ENCODE assay signal across 15 cellular contexts in the genomic region with DNA sequence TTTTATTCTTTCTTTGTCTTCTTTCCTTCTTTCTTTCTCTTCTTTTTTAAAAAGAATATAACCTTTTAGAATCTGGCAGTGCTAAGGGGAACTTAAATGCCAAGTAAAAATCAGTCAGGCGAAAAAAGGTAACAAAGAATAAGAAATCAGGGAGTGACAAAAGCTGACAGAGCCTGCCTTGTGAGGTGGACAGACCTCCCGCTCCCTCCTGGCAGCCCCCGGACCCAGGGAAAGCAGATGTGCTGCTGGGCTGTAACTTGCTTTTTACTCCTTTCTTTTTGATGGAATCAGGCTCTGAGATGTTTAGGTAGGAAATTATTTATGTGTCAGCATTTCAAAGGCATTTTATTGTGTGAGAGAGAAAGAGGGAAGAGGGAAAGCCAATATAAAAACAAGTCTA.
"Had no signal": no experiment of that assay in that cellular context is flagged by ENCODE, and none has a peak within 500 bp of the region (broad histone marks: within the 10 kb centered on the region; RNA-seq: fewer than 3 reads in every experiment).

No MANE protein-coding gene starts in this region.

- H3K27me3 ChIP-seq: brain microvascular endothelial cell, esophagus muscularis mucosa, right atrium auricular region, thyroid gland had no signal

- H3K9me3 Mint-ChIP-seq: activated CD4-positive, alpha-beta T cell treated with anti-CD3 and anti-CD28 coated beads, Interleukin-2, amount 10 ng/mL, durations not matched to agents 24 days and 14 days; activated T-helper 1 cell treated with anti-CD3 and anti-CD28 coated beads, Interleukin-12 subunit alpha, Interleukin-12 subunit beta, Interleukin-2, Interleukin-4 antibody, amounts not matched to agents 30 ng/mL and 10 ng/mL and 1 ng/mL, durations not matched to agents 14 hours and 24 hours and 36 hours; T-helper 1 cell treated with Interleukin-12 subunit alpha and Interleukin-12 subunit beta and Interleukin-4 antibody, amounts not matched to agents 30 μg/mL and 1 μg/mL, for 36 hours; WTC11 had no signal

- H3K4me3 Mint-ChIP-seq: activated CD4-positive, alpha-beta T cell treated with anti-CD3 and anti-CD28 coated beads, Interleukin-2, amount 10 ng/mL, durations not matched to agents 24 days and 14 days; activated T-helper 1 cell treated with anti-CD3 and anti-CD28 coated beads, Interleukin-12 subunit alpha, Interleukin-12 subunit beta, Interleukin-2, Interleukin-4 antibody, amounts not matched to agents 30 ng/mL and 10 ng/mL and 1 ng/mL, durations not matched to agents 14 hours and 24 hours and 36 hours; T-helper 1 cell treated with Interleukin-12 subunit alpha and Interleukin-12 subunit beta and Interleukin-4 antibody, amounts not matched to agents 30 μg/mL and 1 μg/mL, for 36 hours; WTC11 had no signal

- H3K4me1 Mint-ChIP-seq: WTC11 had no signal

- H3K9me3 ChIP-seq: esophagus muscularis mucosa, right atrium auricular region, thyroid gland had no signal

- ATAC-seq: left lobe of liver, WTC11 had no signal

- H3K4me3 ChIP-seq: esophagus muscularis mucosa, right atrium auricular region, skin epidermis, thyroid gland had no signal

- H3K27me3 Mint-ChIP-seq: activated CD4-positive, alpha-beta T cell treated with anti-CD3 and anti-CD28 coated beads, Interleukin-2, amount 10 ng/mL, durations not matched to agents 24 days and 14 days had no signal

- H3K4me1 ChIP-seq: esophagus muscularis mucosa, right atrium auricular region, thyroid gland had no signal

- DNase-seq: activated CD4-positive, alpha-beta T cell treated with anti-CD3 and anti-CD28 coated beads, Interleukin-2, amount 10 ng/mL, durations not matched to agents 24 days and 14 days; activated naive CD4-positive, alpha-beta T cell treated with Interleukin-2 at 50 U/mL for 16 hours; amniotic stem cell; brain microvascular endothelial cell; mammary epithelial cell; SHP77; stimulated activated CD4-positive, alpha-beta T cell treated with anti-CD3 and anti-CD28 coated beads, Interleukin-4, amount 100 ng/mL, for 4 hours; thyroid gland had no signal

- H3K27ac ChIP-seq: brain microvascular endothelial cell, esophagus muscularis mucosa, right atrium auricular region, skin epidermis, thyroid gland had no signal

- H3K27ac Mint-ChIP-seq: activated CD4-positive, alpha-beta T cell treated with anti-CD3 and anti-CD28 coated beads, Interleukin-2, amount 10 ng/mL, durations not matched to agents 24 days and 14 days; activated T-helper 1 cell treated with anti-CD3 and anti-CD28 coated beads, Interleukin-12 subunit alpha, Interleukin-12 subunit beta, Interleukin-2, Interleukin-4 antibody, amounts not matched to agents 30 ng/mL and 10 ng/mL and 1 ng/mL, durations not matched to agents 14 hours and 24 hours and 36 hours; T-helper 1 cell treated with Interleukin-12 subunit alpha and Interleukin-12 subunit beta and Interleukin-4 antibody, amounts not matched to agents 30 μg/mL and 1 μg/mL, for 36 hours; WTC11 had no signal
